24 cellular contexts compared by ENCODE assay signal in the genomic region with DNA sequence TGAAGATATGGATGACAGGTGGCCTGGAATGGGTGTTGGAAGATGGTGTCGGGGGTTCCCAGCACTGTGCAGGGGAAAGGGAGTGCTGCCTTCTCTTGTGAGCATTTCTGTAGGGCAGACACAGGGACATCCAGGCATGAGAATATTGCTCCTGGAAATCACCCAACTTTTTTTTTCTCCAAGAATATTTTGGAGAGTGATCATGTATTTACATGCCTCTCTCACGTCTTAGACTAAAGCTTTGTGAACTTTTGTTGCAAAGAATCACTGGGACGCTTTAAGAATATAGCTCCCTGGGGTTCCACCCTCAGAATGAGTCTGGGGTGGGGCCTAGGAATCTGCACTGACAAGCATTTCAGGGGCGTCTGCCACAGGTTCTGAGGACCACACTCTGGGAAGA.
DNase-seq lines count a peak whose midpoint lies in the region; ATAC-seq, FAIRE-seq and TF ChIP-seq lines count a peak whose summit lies in the region.
"Had no signal": no experiment of that assay in that cellular context is flagged by ENCODE, and none has a peak within 500 bp of the region (broad histone marks: within the 10 kb centered on the region; RNA-seq: fewer than 3 reads in every experiment).

No MANE protein-coding gene starts in this region.

- no peaks in the 10 kb centered on the region for H3K36me3 Mint-ChIP-seq in activated naive CD4-positive, alpha-beta T cell treated with anti-CD3 and anti-CD28 coated beads, Interleukin-2, amount 10 ng/mL, durations not matched to agents 7 days and 5 days
- H3K36me3 Mint-ChIP-seq: CD8-positive, alpha-beta T cell had no signal

- H3K9me3 ChIP-seq in left ventricle myocardium inferior (replicated peaks): no peaks in the 10 kb centered on the region
- H3K9me3 ChIP-seq: Caco-2 had no signal

- no peak for ATAC-seq in foreskin keratinocyte
- ATAC-seq: CD8-positive, alpha-beta T cell; K562; PC-3 had no signal

- no peak overlapping the region for H3K27ac Mint-ChIP-seq in activated naive CD4-positive, alpha-beta T cell treated with anti-CD3 and anti-CD28 coated beads, Interleukin-2, amount 10 ng/mL, durations not matched to agents 7 days and 5 days
- H3K27ac Mint-ChIP-seq: B cell; CD8-positive, alpha-beta T cell had no signal

- H3K27ac ChIP-seq in left ventricle myocardium inferior (replicated peaks): peak overlapping the region; percentile 82
- peak overlapping the region; percentile 18 for H3K27ac ChIP-seq in foreskin keratinocyte
- H3K27ac ChIP-seq: C4-2B had no signal

- H3K27me3 ChIP-seq in left ventricle myocardium inferior (ENCODE audit: low read depth) (no peaks in the 10 kb centered on the region), bronchial epithelial cell (ENCODE audit: control insufficient read depth, insufficient read depth, low read length) (no peaks in the 10 kb centered on the region), foreskin keratinocyte (no peaks in the 10 kb centered on the region)

- CTCF ChIA-PET in activated naive CD4-positive, alpha-beta T cell treated with anti-CD3 and anti-CD28 coated beads, Interleukin-2, amount 10 ng/mL, durations not matched to agents 7 days and 5 days (lab: Charles Lee): interaction anchor here (0.8 kb wide), 1 partner anchor 349 kb away, joined by 3 read pairs; no protein-coding TSS in a partner anchor

- H3K36me3 ChIP-seq in left ventricle myocardium inferior (no peaks in the 10 kb centered on the region), bronchial epithelial cell (ENCODE audit: control insufficient read depth, insufficient read depth, low read length) (no peaks in the 10 kb centered on the region)

- no peak overlapping the region for H3K4me3 Mint-ChIP-seq in activated naive CD4-positive, alpha-beta T cell treated with anti-CD3 and anti-CD28 coated beads, Interleukin-2, amount 10 ng/mL, durations not matched to agents 7 days and 5 days
- H3K4me3 Mint-ChIP-seq: B cell; CD8-positive, alpha-beta T cell had no signal

- no peak for FAIRE-seq in bronchial epithelial cell (lab: Jason Lieb, UNC)
- FAIRE-seq: G401.6, H54, K562 had no signal

- H3K4me1 Mint-ChIP-seq in activated naive CD4-positive, alpha-beta T cell treated with anti-CD3 and anti-CD28 coated beads, Interleukin-2, amount 10 ng/mL, durations not matched to agents 7 days and 5 days: no peaks in the 10 kb centered on the region
- H3K4me1 Mint-ChIP-seq: B cell had no signal

- DNase-seq in left ventricle myocardium inferior (no peak), cardiac septum (ENCODE audit: low spot score) (no peak), bronchial epithelial cell (ENCODE audit: low read depth) (peak; percentile 65), foreskin keratinocyte (peak in 1 of 2 donors; percentile 70), germinal center (ENCODE audit: low spot score) (no peak)
- DNase-seq in activated CD4-positive, alpha-beta T cell treated with anti-CD3 and anti-CD28 coated beads, Interleukin-2, amount 50 U/mL, for 4 hours: no peak
- DNase-seq in activated naive CD4-positive, alpha-beta T cell treated with anti-CD3 and anti-CD28 coated beads, Interleukin-2, amount 10 ng/mL, durations not matched to agents 7 days and 5 days: no peak
- DNase-seq: Caco-2; CD8-positive, alpha-beta T cell; MV-4-11; NCI-H1105; NCI-H1436 treated with DMSO at 0.1 percent for 48 hours; NCI-H187 treated with DMSO at 0.1 percent for 48 hours; NCI-H446 treated with DMSO at 0.1 percent for 48 hours; NCI-H526; NCI-H82; NK-92 treated with Interleukin-12 subunit alpha and Interleukin-12 subunit beta, amount 100 ng/mL, for 24 hours; PC-3; SHP77 had no signal

- peaks cover 25% of the 10 kb centered on the region for H3K27me3 Mint-ChIP-seq in activated naive CD4-positive, alpha-beta T cell treated with anti-CD3 and anti-CD28 coated beads, Interleukin-2, amount 10 ng/mL, durations not matched to agents 7 days and 5 days

- no peaks in the 10 kb centered on the region for H3K9me3 Mint-ChIP-seq in activated naive CD4-positive, alpha-beta T cell treated with anti-CD3 and anti-CD28 coated beads, Interleukin-2, amount 10 ng/mL, durations not matched to agents 7 days and 5 days
- H3K9me3 Mint-ChIP-seq: CD8-positive, alpha-beta T cell had no signal

- intact Hi-C loops in left ventricle myocardium inferior (cut with micrococcal nuclease) (no loop called here), cardiac septum (cut with DNase I) (no loop called here)

- H3K4me1 ChIP-seq in left ventricle myocardium inferior: peaks cover 71% of the 10 kb centered on the region
- peaks cover 8% of the 10 kb centered on the region for H3K4me1 ChIP-seq in foreskin keratinocyte
- H3K4me1 ChIP-seq: Caco-2 had no signal

- H3K4me3 ChIP-seq in left ventricle myocardium inferior (no peak overlapping the region), bronchial epithelial cell (ENCODE audit: low read depth, low read length) (no peak overlapping the region)
- H3K4me3 ChIP-seq: K562 had no signal

- TF ChIP-seq CTCF in left ventricle myocardium inferior (IDR thresholded peaks at IDR 0.05; ENCODE audit: borderline replicate concordance): no peak
- no peak for TF ChIP-seq CTCF in bronchial epithelial cell (IDR thresholded peaks at IDR 0.05; ENCODE audit: insufficient read depth, low read length, severe bottlenecking)
- no peak for TF ChIP-seq CTCF in foreskin keratinocyte (conservative IDR thresholded peaks at IDR 0.05)
